Comparison of ENCODE assay signal across 8 cellular contexts in the genomic region with DNA sequence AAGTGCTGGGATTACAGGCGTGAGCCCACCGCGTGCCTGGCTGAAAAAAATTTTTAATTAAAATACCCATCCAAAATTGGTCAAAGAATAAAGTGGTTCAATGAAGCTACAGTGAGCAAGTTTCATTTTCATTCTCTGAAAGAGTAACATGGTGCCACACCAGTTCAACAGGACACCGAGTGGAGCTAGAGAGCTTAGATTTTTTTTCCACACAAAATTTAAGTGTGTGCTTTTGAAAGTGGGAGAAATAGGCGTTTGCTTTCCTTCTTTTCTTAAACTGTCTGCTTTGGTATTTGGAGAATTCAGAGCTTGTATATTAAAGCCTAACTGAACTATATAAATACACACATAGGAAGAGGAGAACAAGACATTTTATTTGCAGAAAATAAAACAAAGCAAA. TPM values are rescaled to one million over a fixed set of nuclear protein-coding genes. Genes with fewer than 3 reads are reported as not detected.
DNase-seq lines count a peak whose midpoint lies in the region; ATAC-seq and TF ChIP-seq lines count a peak whose summit lies in the region.

No MANE protein-coding gene starts in this region.

- H3K4me1 ChIP-seq in colonic mucosa (no peaks in the 10 kb centered on the region), muscle layer of duodenum (ENCODE audit: control insufficient read depth in 1 of 2, insufficient read depth in 2 of 2, low read length in 2 of 2) (peaks cover 0 to 29% of the 10 kb centered on the region in 2 donors)

- no peaks in the 10 kb centered on the region for H3K36me3 ChIP-seq in colonic mucosa
- H3K36me3 ChIP-seq in muscle layer of duodenum (ENCODE audit: control insufficient read depth in 1 of 2, insufficient read depth in 2 of 2, low read length in 2 of 2) = peaks cover 0 to 4% of the 10 kb centered on the region in 2 donors

- H3K27ac ChIP-seq in colonic mucosa = peak overlapping the region; percentile 47
- H3K27ac ChIP-seq in muscle layer of duodenum (ENCODE audit: low read length) = peak overlapping the region; percentile 70

- H3K4me3 ChIP-seq in colonic mucosa (no peak overlapping the region), muscle layer of duodenum (ENCODE audit: low read depth in 1 of 2, low read length in 2 of 2) (peak overlapping the region in 1 of 2 donors; percentile 49)

- H3K9me3 Mint-ChIP-seq in natural killer cell = no peaks in the 10 kb centered on the region

- no peak overlapping the region for H3K4me3 Mint-ChIP-seq in natural killer cell

- intact Hi-C loops in colonic mucosa (cut with DNase I) = loop anchor here (10.0 kb wide), 1 partner anchor 265 kb away; no protein-coding TSS in a partner anchor
- intact Hi-C loops in natural killer cell (cut with micrococcal nuclease) = no loop called here

- H3K9ac ChIP-seq in colonic mucosa (ENCODE audit: low read depth in 2 of 2, low read length in 2 of 2) = no peak overlapping the region

- H3K36me3 Mint-ChIP-seq in natural killer cell = no peaks in the 10 kb centered on the region

- ATAC-seq in natural killer cell (no peak), GM21717 (IDR thresholded peaks at IDR 0.05; ENCODE audit: unreplicated experiment) (no peak), GM21619 (IDR thresholded peaks at IDR 0.05; ENCODE audit: unreplicated experiment) (no peak)

- peak; percentile 54 for DNase-seq in AG08396 (ENCODE audit: low spot score)
- peak; percentile 25 for DNase-seq in LoVo (ENCODE audit: low spot score)
- DNase-seq in colonic mucosa = no peak
- no peak for DNase-seq in natural killer cell
- no peak for DNase-seq in NCI-H1930 (lab: John Stamatoyannopoulos, UW)

- H3K9me3 ChIP-seq in colonic mucosa (no peaks in the 10 kb centered on the region), muscle layer of duodenum (ENCODE audit: control insufficient read depth in 1 of 2, low read length in 2 of 2) (no peaks in the 10 kb centered on the region)

- H3K27me3 Mint-ChIP-seq in natural killer cell (ENCODE audit: low read depth in 2 of 2) = peaks cover 13 to 22% of the 10 kb centered on the region in 2 donors

- no peaks in the 10 kb centered on the region for H3K27me3 ChIP-seq in colonic mucosa
- no peaks in the 10 kb centered on the region for H3K27me3 ChIP-seq in muscle layer of duodenum (ENCODE audit: low read depth, low read length)

- no peaks in the 10 kb centered on the region for H3K4me1 Mint-ChIP-seq in natural killer cell

- TF ChIP-seq CTCF in colonic mucosa (IDR thresholded peaks at IDR 0.05) = no peak
- TF ChIP-seq CTCF in natural killer cell (IDR thresholded peaks at IDR 0.05) = no peak

- H3K27ac Mint-ChIP-seq in natural killer cell = no peak overlapping the region

RNA-seq across cellular contexts. Expression of a gene that starts 43.4 kb away (rescaled TPM):
- total RNA-seq in colonic mucosa = 10 to 100 TPM; 10.5 to 10.6 TPM
- 10 to 100 TPM; 30.0 to 39.1 (median 31.4) TPM for total RNA-seq in natural killer cell

Comparison
In these comparisons a context has a peak if more than half of its experiments do, and no peak if none do; other contexts are left out.
1. DNase-seq: peak in AG08396 (single experiment) and LoVo (single experiment); none in colonic mucosa (single experiment), natural killer cell (single experiment) and NCI-H1930 (0 of 2).